Comparison of ENCODE assay signal across 3 cellular contexts in genomic region chr1:159914252-159915018, GRCh38.
TF ChIP-seq lines count a peak whose summit lies in the region.

No MANE protein-coding gene starts in this region.

TF ChIP-seq in A549, 52 proteins besides CTCF, POLR2A, EP300 and RAD21 (continues in another document):
- TF ChIP-seq ZNF302 (CRISPR knock-in tag; IDR thresholded peaks at IDR 0.05) (no peak), MAX (IDR thresholded peaks at IDR 0.05) (peak; percentile 45; the same call in 1 of the 2 replicates), CBX2 (IDR thresholded peaks at IDR 0.05; ENCODE audit: borderline replicate concordance, low read depth) (no peak), RNF2 (IDR thresholded peaks at IDR 0.05; ENCODE audit: borderline replicate concordance, low read depth) (no peak), HDAC2 (IDR thresholded peaks at IDR 0.05) (no peak), HOXA7 (CRISPR knock-in tag; IDR thresholded peaks at IDR 0.05) (no peak), MYC (IDR thresholded peaks at IDR 0.05; ENCODE audit: borderline replicate concordance, low read length) (no peak), NPAS2 (CRISPR knock-in tag; IDR thresholded peaks at IDR 0.05; ENCODE audit: borderline replicate concordance) (no peak), FOSL2 (IDR thresholded peaks at IDR 0.05) (no peak), FOSL2 (CRISPR knock-in tag; IDR thresholded peaks at IDR 0.05) (peak; percentile 68), NR3C1 (IDR thresholded peaks at IDR 0.05) (no peak), FOXS1 (CRISPR knock-in tag; IDR thresholded peaks at IDR 0.05) (no peak), SMC3 (IDR thresholded peaks at IDR 0.05) (no peak), NFE2L2 (conservative IDR thresholded peaks at IDR 0.05; ENCODE audit: low read length) (no peak), MAFK (IDR thresholded peaks at IDR 0.05; ENCODE audit: partially characterized antibody) (no peak), CEBPB (IDR thresholded peaks at IDR 0.05) (0 out of 4 replicates have a peak, but pooled peaks of 1 of the 2 experiments have one; percentile 26), JUNB (IDR thresholded peaks at IDR 0.05) (peak; percentile 36; the same call in 1 of the 2 replicates), FOSB (CRISPR knock-in tag; IDR thresholded peaks at IDR 0.05) (no peak), RFX5 (IDR thresholded peaks at IDR 0.05) (no peak), HEYL (CRISPR knock-in tag; IDR thresholded peaks at IDR 0.05) (no peak), HES2 (IDR thresholded peaks at IDR 0.05) (no peak), ESRRA (IDR thresholded peaks at IDR 0.05; ENCODE audit: borderline replicate concordance, low read length) (no peak), ZC3H11A (IDR thresholded peaks at IDR 0.05) (no peak), PHF8 (IDR thresholded peaks at IDR 0.05; ENCODE audit: borderline replicate concordance, low read depth) (no peak), PBX3 (IDR thresholded peaks at IDR 0.05) (no peak), JUN (IDR thresholded peaks at IDR 0.05) (0 out of 5 replicates have a peak, but pooled peaks of 1 of the 2 experiments have one; percentile 53), KDM5A (IDR thresholded peaks at IDR 0.05) (no peak), TP53 (CRISPR knock-in tag; IDR thresholded peaks at IDR 0.05) (no peak), ZFP36 (IDR thresholded peaks at IDR 0.05; ENCODE audit: borderline replicate concordance, partially characterized antibody) (peak; percentile 46), ZSCAN20 (CRISPR knock-in tag; IDR thresholded peaks at IDR 0.05) (no peak), EHMT2 (IDR thresholded peaks at IDR 0.05; ENCODE audit: low read depth) (no peak), GATA3 (IDR thresholded peaks at IDR 0.05; ENCODE audit: borderline replicate concordance) (peak; percentile 83), RCOR1 (IDR thresholded peaks at IDR 0.05; ENCODE audit: low read depth, low read length) (no peak)
- TF ChIP-seq, protein P1, sequence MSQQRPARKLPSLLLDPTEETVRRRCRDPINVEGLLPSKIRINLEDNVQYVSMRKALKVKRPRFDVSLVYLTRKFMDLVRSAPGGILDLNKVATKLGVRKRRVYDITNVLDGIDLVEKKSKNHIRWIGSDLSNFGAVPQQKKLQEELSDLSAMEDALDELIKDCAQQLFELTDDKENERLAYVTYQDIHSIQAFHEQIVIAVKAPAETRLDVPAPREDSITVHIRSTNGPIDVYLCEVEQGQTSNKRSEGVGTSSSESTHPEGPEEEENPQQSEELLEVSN (IDR thresholded peaks at IDR 0.05; ENCODE audit: borderline replicate concordance, low read depth), result no peak

TF ChIP-seq in HEK293, 187 proteins besides CTCF, POLR2A, EP300 and RAD21:
- TF ChIP-seq ZNF76 (tag by site-specific recombination; IDR thresholded peaks at IDR 0.05; ENCODE audit: borderline replicate concordance, low read depth) (no peak), BCL11B (tag by site-specific recombination; IDR thresholded peaks at IDR 0.05; ENCODE audit: low read depth) (no peak), KLF1 (tag by site-specific recombination; IDR thresholded peaks at IDR 0.05) (0 out of 2 replicates have a peak, but pooled peaks have one; percentile 10), OSR2 (tag by site-specific recombination; IDR thresholded peaks at IDR 0.05) (no peak), ZNF138 (tag by site-specific recombination; IDR thresholded peaks at IDR 0.05; ENCODE audit: borderline replicate concordance) (no peak), ZNF292 (tag by site-specific recombination; IDR thresholded peaks at IDR 0.05; ENCODE audit: borderline replicate concordance, low read depth) (no peak)

TF ChIP-seq in K562, 482 proteins besides CTCF, POLR2A, EP300 and RAD21:
- no peak for TF ChIP-seq ZNF668 (CRISPR knock-in tag; IDR thresholded peaks at IDR 0.05)
- TF ChIP-seq SUPT5H (IDR thresholded peaks at IDR 0.05), result peak; percentile 12; the same call in 1 of the 2 replicates
